Comparison of ENCODE assay signal across 2 cellular contexts in the genomic region with DNA sequence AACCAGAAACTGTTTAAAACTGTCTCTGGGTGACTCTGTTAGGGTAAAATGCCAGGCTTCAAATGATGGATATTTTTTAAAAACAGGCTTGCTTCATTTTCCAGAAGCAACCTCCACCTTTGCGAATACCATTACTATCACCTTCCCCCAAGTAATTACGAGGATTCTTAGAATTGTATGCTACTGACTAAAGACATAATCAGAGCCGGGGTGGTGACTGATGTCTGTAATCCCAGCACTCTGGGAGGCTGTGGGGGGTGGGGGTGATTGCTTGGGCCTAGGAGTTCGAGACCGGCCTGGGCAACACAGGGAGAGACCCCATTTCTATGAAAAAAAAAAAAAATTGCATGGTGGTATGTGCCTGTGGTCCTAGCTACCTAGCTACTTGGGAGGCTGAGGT.
TF ChIP-seq lines count a peak whose summit lies in the region.

No MANE protein-coding gene starts in this region.

TF ChIP-seq in HCT116, 20 proteins besides CTCF, POLR2A, EP300 and RAD21:
- TF ChIP-seq ELF1 (IDR thresholded peaks at IDR 0.05; ENCODE audit: borderline replicate concordance, low read depth) = no peak
- no peak for TF ChIP-seq ZFX (IDR thresholded peaks at IDR 0.05)
- no peak for TF ChIP-seq CEBPB (IDR thresholded peaks at IDR 0.05; ENCODE audit: low read depth)
- TF ChIP-seq SRF (IDR thresholded peaks at IDR 0.05; ENCODE audit: low read depth) = no peak
- TF ChIP-seq EZH2phosphoT487 (IDR thresholded peaks at IDR 0.05; ENCODE audit: borderline replicate concordance) = no peak
- no peak for TF ChIP-seq SP1 (IDR thresholded peaks at IDR 0.05; ENCODE audit: low read depth)
- TF ChIP-seq, protein P1, sequence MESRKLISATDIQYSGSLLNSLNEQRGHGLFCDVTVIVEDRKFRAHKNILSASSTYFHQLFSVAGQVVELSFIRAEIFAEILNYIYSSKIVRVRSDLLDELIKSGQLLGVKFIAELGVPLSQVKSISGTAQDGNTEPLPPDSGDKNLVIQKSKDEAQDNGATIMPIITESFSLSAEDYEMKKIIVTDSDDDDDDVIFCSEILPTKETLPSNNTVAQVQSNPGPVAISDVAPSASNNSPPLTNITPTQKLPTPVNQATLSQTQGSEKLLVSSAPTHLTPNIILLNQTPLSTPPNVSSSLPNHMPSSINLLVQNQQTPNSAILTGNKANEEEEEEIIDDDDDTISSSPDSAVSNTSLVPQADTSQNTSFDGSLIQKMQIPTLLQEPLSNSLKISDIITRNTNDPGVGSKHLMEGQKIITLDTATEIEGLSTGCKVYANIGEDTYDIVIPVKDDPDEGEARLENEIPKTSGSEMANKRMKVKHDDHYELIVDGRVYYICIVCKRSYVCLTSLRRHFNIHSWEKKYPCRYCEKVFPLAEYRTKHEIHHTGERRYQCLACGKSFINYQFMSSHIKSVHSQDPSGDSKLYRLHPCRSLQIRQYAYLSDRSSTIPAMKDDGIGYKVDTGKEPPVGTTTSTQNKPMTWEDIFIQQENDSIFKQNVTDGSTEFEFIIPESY (IDR thresholded peaks at IDR 0.05; ENCODE audit: extremely low read depth, insufficient replicate concordance, low read length) = no peak
- TF ChIP-seq, protein P2, sequence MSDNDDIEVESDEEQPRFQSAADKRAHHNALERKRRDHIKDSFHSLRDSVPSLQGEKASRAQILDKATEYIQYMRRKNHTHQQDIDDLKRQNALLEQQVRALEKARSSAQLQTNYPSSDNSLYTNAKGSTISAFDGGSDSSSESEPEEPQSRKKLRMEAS (IDR thresholded peaks at IDR 0.05) = no peak
- TF ChIP-seq SIN3A (IDR thresholded peaks at IDR 0.05; ENCODE audit: low read depth) = no peak
- TF ChIP-seq ZNF274 (IDR thresholded peaks at IDR 0.05; ENCODE audit: low read depth, low read length) = no peak
- TF ChIP-seq, protein P3, sequence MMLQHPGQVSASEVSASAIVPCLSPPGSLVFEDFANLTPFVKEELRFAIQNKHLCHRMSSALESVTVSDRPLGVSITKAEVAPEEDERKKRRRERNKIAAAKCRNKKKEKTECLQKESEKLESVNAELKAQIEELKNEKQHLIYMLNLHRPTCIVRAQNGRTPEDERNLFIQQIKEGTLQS (IDR thresholded peaks at IDR 0.05) = no peak
- TF ChIP-seq CBX3 (IDR thresholded peaks at IDR 0.05; ENCODE audit: low read depth) = no peak
- TF ChIP-seq FOSL1 (IDR thresholded peaks at IDR 0.05; ENCODE audit: low read depth) = no peak
- no peak for TF ChIP-seq YY1 (IDR thresholded peaks at IDR 0.05; ENCODE audit: extremely low read depth, insufficient replicate concordance, low read depth, low read length)
- no peak for TF ChIP-seq POLR2AphosphoS5 (IDR thresholded peaks at IDR 0.05; ENCODE audit: low read depth, low read length)
- TF ChIP-seq, protein P4, sequence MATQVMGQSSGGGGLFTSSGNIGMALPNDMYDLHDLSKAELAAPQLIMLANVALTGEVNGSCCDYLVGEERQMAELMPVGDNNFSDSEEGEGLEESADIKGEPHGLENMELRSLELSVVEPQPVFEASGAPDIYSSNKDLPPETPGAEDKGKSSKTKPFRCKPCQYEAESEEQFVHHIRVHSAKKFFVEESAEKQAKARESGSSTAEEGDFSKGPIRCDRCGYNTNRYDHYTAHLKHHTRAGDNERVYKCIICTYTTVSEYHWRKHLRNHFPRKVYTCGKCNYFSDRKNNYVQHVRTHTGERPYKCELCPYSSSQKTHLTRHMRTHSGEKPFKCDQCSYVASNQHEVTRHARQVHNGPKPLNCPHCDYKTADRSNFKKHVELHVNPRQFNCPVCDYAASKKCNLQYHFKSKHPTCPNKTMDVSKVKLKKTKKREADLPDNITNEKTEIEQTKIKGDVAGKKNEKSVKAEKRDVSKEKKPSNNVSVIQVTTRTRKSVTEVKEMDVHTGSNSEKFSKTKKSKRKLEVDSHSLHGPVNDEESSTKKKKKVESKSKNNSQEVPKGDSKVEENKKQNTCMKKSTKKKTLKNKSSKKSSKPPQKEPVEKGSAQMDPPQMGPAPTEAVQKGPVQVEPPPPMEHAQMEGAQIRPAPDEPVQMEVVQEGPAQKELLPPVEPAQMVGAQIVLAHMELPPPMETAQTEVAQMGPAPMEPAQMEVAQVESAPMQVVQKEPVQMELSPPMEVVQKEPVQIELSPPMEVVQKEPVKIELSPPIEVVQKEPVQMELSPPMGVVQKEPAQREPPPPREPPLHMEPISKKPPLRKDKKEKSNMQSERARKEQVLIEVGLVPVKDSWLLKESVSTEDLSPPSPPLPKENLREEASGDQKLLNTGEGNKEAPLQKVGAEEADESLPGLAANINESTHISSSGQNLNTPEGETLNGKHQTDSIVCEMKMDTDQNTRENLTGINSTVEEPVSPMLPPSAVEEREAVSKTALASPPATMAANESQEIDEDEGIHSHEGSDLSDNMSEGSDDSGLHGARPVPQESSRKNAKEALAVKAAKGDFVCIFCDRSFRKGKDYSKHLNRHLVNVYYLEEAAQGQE (IDR thresholded peaks at IDR 0.05; ENCODE audit: low read depth) = no peak
- no peak for TF ChIP-seq JUND (IDR thresholded peaks at IDR 0.05)
- no peak for TF ChIP-seq TCF7L2 (IDR thresholded peaks at IDR 0.05; ENCODE audit: borderline replicate concordance, extremely low read depth, insufficient read depth, insufficient read length)
- TF ChIP-seq EGR1 (IDR thresholded peaks at IDR 0.05; ENCODE audit: low read depth) = no peak
- TF ChIP-seq EZH2 (IDR thresholded peaks at IDR 0.05) = no peak

TF ChIP-seq in K562, 482 proteins besides CTCF, POLR2A, EP300 and RAD21:
- TF ChIP-seq, protein P3 (IDR thresholded peaks at IDR 0.05) = no peak
- TF ChIP-seq, protein P3 (CRISPR knock-in tag; conservative IDR thresholded peaks at IDR 0.05) = no peak
- peak in 1 of 2 experiments; percentile 36; a peak in 1 of 4 replicates for TF ChIP-seq HDAC1 (IDR thresholded peaks at IDR 0.05)
- TF ChIP-seq TCF7 (IDR thresholded peaks at IDR 0.05; ENCODE audit: borderline replicate concordance) = no peak
- TF ChIP-seq, protein P5, sequence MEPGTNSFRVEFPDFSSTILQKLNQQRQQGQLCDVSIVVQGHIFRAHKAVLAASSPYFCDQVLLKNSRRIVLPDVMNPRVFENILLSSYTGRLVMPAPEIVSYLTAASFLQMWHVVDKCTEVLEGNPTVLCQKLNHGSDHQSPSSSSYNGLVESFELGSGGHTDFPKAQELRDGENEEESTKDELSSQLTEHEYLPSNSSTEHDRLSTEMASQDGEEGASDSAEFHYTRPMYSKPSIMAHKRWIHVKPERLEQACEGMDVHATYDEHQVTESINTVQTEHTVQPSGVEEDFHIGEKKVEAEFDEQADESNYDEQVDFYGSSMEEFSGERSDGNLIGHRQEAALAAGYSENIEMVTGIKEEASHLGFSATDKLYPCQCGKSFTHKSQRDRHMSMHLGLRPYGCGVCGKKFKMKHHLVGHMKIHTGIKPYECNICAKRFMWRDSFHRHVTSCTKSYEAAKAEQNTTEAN (CRISPR knock-in tag; IDR thresholded peaks at IDR 0.05) = no peak
- no peak for TF ChIP-seq NFIX (CRISPR knock-in tag; IDR thresholded peaks at IDR 0.05; ENCODE audit: low read depth)
- no peak for TF ChIP-seq ZNF140 (CRISPR knock-in tag; IDR thresholded peaks at IDR 0.05)
- TF ChIP-seq KDM1A (IDR thresholded peaks at IDR 0.05) = peak in 1 of 2 experiments; percentile 60; a peak in 1 of 4 replicates
- peak; percentile 36 for TF ChIP-seq MEIS2 (IDR thresholded peaks at IDR 0.05; ENCODE audit: partially characterized antibody)
- no peak for TF ChIP-seq BRF1 (IDR thresholded peaks at IDR 0.05; ENCODE audit: borderline replicate concordance, extremely low read depth, insufficient read length)
- no peak for TF ChIP-seq PHB (CRISPR knock-in tag; IDR thresholded peaks at IDR 0.05)
- TF ChIP-seq NR2C1 (IDR thresholded peaks at IDR 0.05) = no peak
- no peak for TF ChIP-seq NR2C1 (tag; IDR thresholded peaks at IDR 0.05)
